In genomic region chr20:15200139-15200538, GRCh38 we compare ENCODE assay signal across 13 cellular contexts.
DNase-seq lines count a peak whose midpoint lies in the region; ATAC-seq lines count a peak whose summit lies in the region.
"Had no signal": no experiment of that assay in that cellular context is flagged by ENCODE, and none has a peak within 500 bp of the region (broad histone marks: within the 10 kb centered on the region; RNA-seq: fewer than 3 reads in every experiment).

No MANE protein-coding gene starts in this region.

- peak; percentile 90 for ATAC-seq in activated CD4-positive, alpha-beta T cell treated with anti-CD3 and anti-CD28 coated beads for 36 hours
- peak; percentile 86 for ATAC-seq in HG02588 (IDR thresholded peaks at IDR 0.05; ENCODE audit: unreplicated experiment)
- ATAC-seq in HG03439 (IDR thresholded peaks at IDR 0.05; ENCODE audit: unreplicated experiment) = peak; percentile 79
- peak; percentile 69 to 77 for ATAC-seq in stimulated activated naive B cell treated with anti-CD40 and anti-IgM and Interleukin-4, amounts not matched to agents 10 μg/mL and 1 μg/mL and 100 μg/mL, for 72 hours (replicated peaks)
- ATAC-seq: effector memory CD8-positive, alpha-beta T cell had no signal

- CTCF ChIA-PET in activated CD4-positive, alpha-beta T cell treated with anti-CD3 and anti-CD28 coated beads for 36 hours (lab: Charles Lee) = no interaction called here

- no peaks in the 10 kb centered on the region for H3K27me3 Mint-ChIP-seq in activated CD4-positive, alpha-beta T cell treated with anti-CD3 and anti-CD28 coated beads for 36 hours
- H3K27me3 Mint-ChIP-seq in stimulated activated naive B cell treated with anti-CD40 and anti-IgM and Interleukin-4, amounts not matched to agents 10 μg/mL and 1 μg/mL and 100 μg/mL, for 72 hours = no peaks in the 10 kb centered on the region
- H3K27me3 Mint-ChIP-seq: activated naive CD8-positive, alpha-beta T cell; effector memory CD8-positive, alpha-beta T cell; naive B cell had no signal

- H3K4me3 Mint-ChIP-seq in activated CD4-positive, alpha-beta T cell treated with anti-CD3 and anti-CD28 coated beads for 36 hours = no peak overlapping the region
- no peak overlapping the region for H3K4me3 Mint-ChIP-seq in stimulated activated naive B cell treated with anti-CD40 and anti-IgM and Interleukin-4, amounts not matched to agents 10 μg/mL and 1 μg/mL and 100 μg/mL, for 72 hours
- H3K4me3 Mint-ChIP-seq: activated naive CD8-positive, alpha-beta T cell; effector memory CD8-positive, alpha-beta T cell; naive B cell had no signal

- intact Hi-C loops in activated CD4-positive, alpha-beta T cell treated with anti-CD3 and anti-CD28 coated beads for 36 hours (cut with DNase I, micrococcal nuclease) = no loop called here

- peak overlapping the region; percentile 13 for H3K27ac Mint-ChIP-seq in activated CD4-positive, alpha-beta T cell treated with anti-CD3 and anti-CD28 coated beads for 36 hours
- H3K27ac Mint-ChIP-seq in stimulated activated naive B cell treated with anti-CD40 and anti-IgM and Interleukin-4, amounts not matched to agents 10 μg/mL and 1 μg/mL and 100 μg/mL, for 72 hours = no peak overlapping the region
- H3K27ac Mint-ChIP-seq: activated naive CD8-positive, alpha-beta T cell; effector memory CD8-positive, alpha-beta T cell had no signal

- POLR2A ChIA-PET in activated CD4-positive, alpha-beta T cell treated with anti-CD3 and anti-CD28 coated beads for 36 hours (lab: Charles Lee) = no interaction called here

- H3K4me1 Mint-ChIP-seq in activated CD4-positive, alpha-beta T cell treated with anti-CD3 and anti-CD28 coated beads for 36 hours = peaks cover 3% of the 10 kb centered on the region
- H3K4me1 Mint-ChIP-seq in stimulated activated naive B cell treated with anti-CD40 and anti-IgM and Interleukin-4, amounts not matched to agents 10 μg/mL and 1 μg/mL and 100 μg/mL, for 72 hours = peaks cover 4 to 25% of the 10 kb centered on the region in 2 donors

- no peaks in the 10 kb centered on the region for H3K36me3 Mint-ChIP-seq in activated CD4-positive, alpha-beta T cell treated with anti-CD3 and anti-CD28 coated beads for 36 hours (ENCODE audit: low read depth)
- H3K36me3 Mint-ChIP-seq in stimulated activated naive B cell treated with anti-CD40 and anti-IgM and Interleukin-4, amounts not matched to agents 10 μg/mL and 1 μg/mL and 100 μg/mL, for 72 hours = no peaks in the 10 kb centered on the region
- H3K36me3 Mint-ChIP-seq: activated naive CD8-positive, alpha-beta T cell had no signal

- no peaks in the 10 kb centered on the region for H3K9me3 Mint-ChIP-seq in activated CD4-positive, alpha-beta T cell treated with anti-CD3 and anti-CD28 coated beads for 36 hours (ENCODE audit: low read depth)
- H3K9me3 Mint-ChIP-seq in stimulated activated naive B cell treated with anti-CD40 and anti-IgM and Interleukin-4, amounts not matched to agents 10 μg/mL and 1 μg/mL and 100 μg/mL, for 72 hours = no peaks in the 10 kb centered on the region

- DNase-seq in activated CD4-positive, alpha-beta T cell treated with anti-CD3 and anti-CD28 coated beads for 36 hours = no peak
- DNase-seq in activated CD4-positive, alpha-beta T cell treated with anti-CD3 and anti-CD28 coated beads for 4 hours = no peak
- DNase-seq in stimulated activated naive B cell treated with anti-CD40 and anti-IgM and Interleukin-4, amounts not matched to agents 10 μg/mL and 1 μg/mL and 100 μg/mL, for 72 hours = no peak
- DNase-seq in superior temporal gyrus (ENCODE audit: extremely low spot score) (no peak), DMS79 treated with DMSO at 0.1 percent for 48 hours (lab: John Stamatoyannopoulos, UW) (no peak), midbrain (lab: John Stamatoyannopoulos, UW) (no peak)
- DNase-seq: effector memory CD8-positive, alpha-beta T cell; naive B cell; NCI-H1092 treated with DMSO at 0.1 percent for 48 hours; testis had no signal
